Comparison of ENCODE assay signal across 8 cellular contexts in the genomic region with DNA sequence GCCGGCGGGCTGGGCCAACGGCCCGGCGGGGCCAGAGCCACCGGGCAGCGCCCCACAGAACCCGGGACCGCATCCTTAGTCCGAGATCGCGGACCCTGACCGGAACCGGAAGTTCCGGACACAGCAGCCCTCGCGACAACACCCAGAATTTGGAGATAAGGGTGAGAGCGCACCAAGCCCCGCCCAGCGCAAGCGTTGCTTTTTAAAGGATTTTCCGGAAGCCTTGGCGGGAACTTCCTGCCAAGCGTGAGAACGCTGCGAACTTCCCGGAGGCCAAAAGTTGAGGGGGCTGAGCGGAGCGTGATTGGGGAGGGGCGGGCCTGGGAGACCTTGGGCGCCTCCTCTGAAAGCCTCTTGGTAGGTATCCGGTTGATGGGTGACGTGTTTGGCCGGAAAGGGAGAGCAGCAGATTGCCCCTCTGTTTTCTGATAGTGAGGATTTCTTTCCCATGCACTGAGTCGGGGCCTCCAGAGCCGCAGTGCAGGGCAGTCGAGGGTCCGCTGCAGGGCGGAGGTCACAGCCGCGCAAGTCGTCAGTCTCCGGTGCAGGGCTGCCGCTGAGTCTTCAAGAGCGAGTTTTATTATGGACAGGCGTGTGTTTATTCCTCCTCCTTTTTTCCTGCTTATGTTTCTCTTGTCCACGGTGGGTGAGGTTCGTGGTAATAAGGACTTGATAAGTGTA.
DNase-seq lines count a peak whose midpoint lies in the region; ATAC-seq and TF ChIP-seq lines count a peak whose summit lies in the region.

A gene with protein sequence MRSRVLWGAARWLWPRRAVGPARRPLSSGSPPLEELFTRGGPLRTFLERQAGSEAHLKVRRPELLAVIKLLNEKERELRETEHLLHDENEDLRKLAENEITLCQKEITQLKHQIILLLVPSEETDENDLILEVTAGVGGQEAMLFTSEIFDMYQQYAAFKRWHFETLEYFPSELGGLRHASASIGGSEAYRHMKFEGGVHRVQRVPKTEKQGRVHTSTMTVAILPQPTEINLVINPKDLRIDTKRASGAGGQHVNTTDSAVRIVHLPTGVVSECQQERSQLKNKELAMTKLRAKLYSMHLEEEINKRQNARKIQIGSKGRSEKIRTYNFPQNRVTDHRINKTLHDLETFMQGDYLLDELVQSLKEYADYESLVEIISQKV (minus strand): TSS at position 97 of the 681 bp plus-strand sequence. CDS start 24 bp downstream, at position 73.

- ATAC-seq in GM19025 (IDR thresholded peaks at IDR 0.05; ENCODE audit: low read depth, unreplicated experiment) (peak; percentile 94), HG03342 (IDR thresholded peaks at IDR 0.05; ENCODE audit: unreplicated experiment) (peak; percentile 93)

- DNase-seq in AG09319 (ENCODE audit: extremely low read depth, low read depth) = peak; percentile 92
- DNase-seq in NCI-H446 (lab: John Stamatoyannopoulos, UW) = peak; percentile 80 to 94
- peak; percentile 85 for DNase-seq in activated CD4-positive, CD25-positive, alpha-beta regulatory T cell treated with anti-CD3 and anti-CD28 coated beads, Interleukin-2, amount 50 U/mL, for 72 hours
- peak; percentile 63 to 84 for DNase-seq in cerebellar nuclear complex (lab: John Stamatoyannopoulos, UW)
- peak; percentile 100 for DNase-seq in islet precursor cell
- peak; percentile 84 to 87 (median 84) for DNase-seq in stimulated activated CD4-positive, alpha-beta T cell treated with anti-CD3 and anti-CD28 coated beads, Interleukin-12 subunit alpha, Interleukin-12 subunit beta, amount 100 ng/mL, for 48 hours (ENCODE audit: low read depth in 2 of 3, low spot score in 1 of 3)

- TF ChIP-seq CTCF in AG09319 (IDR thresholded peaks at IDR 0.05; ENCODE audit: low read depth, low read length) = no peak

Comparison
In these comparisons a context has a peak if more than half of its experiments do, and no peak if none do; other contexts are left out.
1. Peak in every context shown above with its lines: DNase-seq and ATAC-seq.